Comparison of ENCODE assay signal across 21 cellular contexts in genomic region chr7:135367114-135367513, GRCh38.
A peak's percentile ranks its signal among the peaks of the same experiment; 100 is the strongest.
DNase-seq lines count a peak whose midpoint lies in the region; ATAC-seq, FAIRE-seq and TF ChIP-seq lines count a peak whose summit lies in the region.
"Had no signal": no experiment of that assay in that cellular context is flagged by ENCODE, and none has a peak within 500 bp of the region (broad histone marks: within the 10 kb centered on the region; RNA-seq: fewer than 3 reads in every experiment).

No MANE protein-coding gene starts in this region.

- no peak for TF ChIP-seq CTCF in A549 (IDR thresholded peaks at IDR 0.05)
- TF ChIP-seq CTCF in brain (conservative IDR thresholded peaks at IDR 0.05), result no peak

- DNase-seq in A549 (ENCODE audit: low read depth in 1 of 2, low spot score in 1 of 2) (peak in 1 of 2 experiments; percentile 37), left lobe of liver (ENCODE audit: low spot score) (no peak), renal cortical epithelial cell (ENCODE audit: low read depth) (peak; percentile 83), GOT3 (lab: John Stamatoyannopoulos, UW) (no peak), Ammon's horn (ENCODE audit: low spot score) (no peak), RCC 7860 (ENCODE audit: low spot score) (no peak)
- DNase-seq: CD8-positive, alpha-beta T cell; DMS 273 treated with DMSO at 0.1 percent for 48 hours; GM23248; H7; HFFc6 had no signal

- H3K9me3 Mint-ChIP-seq in brain, result no peaks in the 10 kb centered on the region
- H3K9me3 Mint-ChIP-seq: CD8-positive, alpha-beta T cell; HFFc6; IgD-negative memory B cell had no signal

- CTCF ChIA-PET in A549 (lab: Yijun Ruan, JAX), result interaction anchor here (0.5 kb wide), 1 partner anchor 22 kb away, joined by 3 read pairs; no protein-coding TSS in a partner anchor

- no peak for TF ChIP-seq EP300 in A549 (IDR thresholded peaks at IDR 0.05)

- H3K4me1 ChIP-seq in A549, result peaks cover 10% of the 10 kb centered on the region; the same call in 2 of the 3 replicates
- H3K4me1 ChIP-seq: BLaER1 treated with 17β-estradiol and CSF1 and Interleukin-3, amounts not matched to agents 10 nM and 100 nM had no signal

- no peak overlapping the region for H3K4me3 ChIP-seq in A549
- H3K4me3 ChIP-seq: BLaER1 treated with 17β-estradiol and CSF1 and Interleukin-3, amounts not matched to agents 10 nM and 100 nM; GM23248 had no signal

- no peak for TF ChIP-seq POLR2A in A549 (IDR thresholded peaks at IDR 0.05; ENCODE audit: low read length)

- 0 out of 6 replicates have a peak overlapping the region, but pooled peaks of 1 of the 2 experiments have one; percentile 32 for H3K27ac ChIP-seq in A549
- H3K27ac ChIP-seq: 22Rv1; BLaER1 treated with 17β-estradiol and CSF1 and Interleukin-3, amounts not matched to agents 10 nM and 100 nM; GM23248; HL-60 had no signal

- FAIRE-seq in A549 (lab: Jason Lieb, UNC), result no peak
- FAIRE-seq in RCC 7860 (lab: Jason Lieb, UNC), result no peak
- FAIRE-seq: GM12891, GM19239, HTR-8/SVneo had no signal

- peaks cover 27% of the 10 kb centered on the region for H3K36me3 Mint-ChIP-seq in brain

- WGBS in A549 (ENCODE audit: missing lambda C conversion rate), result 29% methylated on average over 4 of the region's 4 CpGs

- peak in 1 of 2 experiments; percentile 76; a peak in 3 of 6 replicates for ATAC-seq in A549
- ATAC-seq in left lobe of liver, result peak; percentile 35
- ATAC-seq: CD8-positive, alpha-beta T cell; HCT116 had no signal

- H3K27ac Mint-ChIP-seq in brain, result peak overlapping the region in 3 of 5 experiments; percentile 2 to 95 (median 57)
- H3K27ac Mint-ChIP-seq: B cell; CD8-positive, alpha-beta T cell; HFFc6; IgD-negative memory B cell had no signal

- TF ChIP-seq RAD21 in A549 (conservative IDR thresholded peaks at IDR 0.05 in 1 of 2, IDR thresholded peaks at IDR 0.05 in 1 of 2), result no peak

- H3K27me3 Mint-ChIP-seq in brain, result no peaks in the 10 kb centered on the region
- H3K27me3 Mint-ChIP-seq: B cell, IgD-negative memory B cell had no signal

- H3K4me3 Mint-ChIP-seq in brain, result no peak overlapping the region
- H3K4me3 Mint-ChIP-seq: B cell; CD8-positive, alpha-beta T cell; HFFc6 had no signal

- H3K9me3 ChIP-seq in A549, result no peaks in the 10 kb centered on the region
- H3K9me3 ChIP-seq: BLaER1 treated with 17β-estradiol and CSF1 and Interleukin-3, amounts not matched to agents 10 nM and 100 nM had no signal

- POLR2A ChIA-PET in A549 (lab: Yijun Ruan, JAX), result no interaction called here

- H3K4me1 Mint-ChIP-seq in brain, result peaks cover 30% of the 10 kb centered on the region
- H3K4me1 Mint-ChIP-seq: B cell, IgD-negative memory B cell had no signal

- peak overlapping the region; percentile 27 for H3K4me2 ChIP-seq in A549
- H3K4me2 ChIP-seq: BLaER1 treated with 17β-estradiol and CSF1 and Interleukin-3, amounts not matched to agents 10 nM and 100 nM had no signal

TF ChIP-seq in A549, 52 proteins besides CTCF, POLR2A, EP300 and RAD21:
- TF ChIP-seq BCL3 (IDR thresholded peaks at IDR 0.05) (no peak), REST (IDR thresholded peaks at IDR 0.05) (no peak), KDM1A (IDR thresholded peaks at IDR 0.05; ENCODE audit: low read depth) (no peak), HMGXB4 (CRISPR knock-in tag; IDR thresholded peaks at IDR 0.05; ENCODE audit: borderline replicate concordance) (no peak), E2F6 (IDR thresholded peaks at IDR 0.05; ENCODE audit: borderline replicate concordance, low read depth) (no peak), HES2 (IDR thresholded peaks at IDR 0.05) (no peak), ZFP36 (IDR thresholded peaks at IDR 0.05; ENCODE audit: borderline replicate concordance, partially characterized antibody) (no peak), FOSB (CRISPR knock-in tag; IDR thresholded peaks at IDR 0.05) (no peak), NR3C1 (IDR thresholded peaks at IDR 0.05) (no peak), MAFK (IDR thresholded peaks at IDR 0.05; ENCODE audit: partially characterized antibody) (no peak), BHLHE40 (IDR thresholded peaks at IDR 0.05; ENCODE audit: low read depth, low read length) (no peak), RFX5 (IDR thresholded peaks at IDR 0.05) (no peak)
